28 cellular contexts compared by ENCODE assay signal in genomic region chr12:6065872-6066217, GRCh38. TPM values are rescaled to one million over a fixed set of nuclear protein-coding genes. Genes with fewer than 3 reads are reported as not detected.
A peak's percentile ranks its signal among the peaks of the same experiment; 100 is the strongest.
DNase-seq lines count a peak whose midpoint lies in the region; ATAC-seq, FAIRE-seq and TF ChIP-seq lines count a peak whose summit lies in the region.
"Had no signal": no experiment of that assay in that cellular context is flagged by ENCODE, and none has a peak within 500 bp of the region (broad histone marks: within the 10 kb centered on the region; RNA-seq: fewer than 3 reads in every experiment).

No MANE protein-coding gene starts in this region.

- intact Hi-C loops in endothelial cell of umbilical vein (cut with micrococcal nuclease) (loop anchor here (2.0 kb wide), 2 partner anchors 27 to 213 kb away; no protein-coding TSS in a partner anchor), vagina (cut with DNase I) (loop anchor here (5.0 kb wide), 1 partner anchor 221 kb away; no protein-coding TSS in a partner anchor)

- H3K9me3 Mint-ChIP-seq in activated naive CD8-positive, alpha-beta T cell (ENCODE audit: low read depth), result no peaks in the 10 kb centered on the region
- H3K9me3 Mint-ChIP-seq in activated naive CD8-positive, alpha-beta T cell treated with anti-CD3 and anti-CD28 coated beads for 36 hours, result no peaks in the 10 kb centered on the region
- H3K9me3 Mint-ChIP-seq: activated T-cell treated with anti-CD3 and anti-CD28 coated beads, Interleukin-2, amount 50 U/mL, for 4 hours; CD4-positive, CD25-positive, alpha-beta regulatory T cell had no signal

- peaks cover 21% of the 10 kb centered on the region for H3K4me1 Mint-ChIP-seq in activated naive CD8-positive, alpha-beta T cell (ENCODE audit: low read depth)
- H3K4me1 Mint-ChIP-seq in activated naive CD8-positive, alpha-beta T cell treated with anti-CD3 and anti-CD28 coated beads for 36 hours, result peaks cover 15% of the 10 kb centered on the region

- ATAC-seq in GM19395 (IDR thresholded peaks at IDR 0.05; ENCODE audit: unreplicated experiment), result no peak
- ATAC-seq: activated T-cell treated with anti-CD3 and anti-CD28 coated beads, Interleukin-2, amount 50 U/mL, for 4 hours; left lobe of liver; right lobe of liver had no signal

- WGBS in mesendoderm (ENCODE audit: extremely low coverage, insufficient coverage, low lambda C conversion rate), result no CpG with 5 or more reads among the region's 5 CpGs

- H3K27ac Mint-ChIP-seq in activated naive CD8-positive, alpha-beta T cell, result peak overlapping the region; percentile 16
- no peak overlapping the region for H3K27ac Mint-ChIP-seq in activated naive CD8-positive, alpha-beta T cell treated with anti-CD3 and anti-CD28 coated beads for 36 hours
- H3K27ac Mint-ChIP-seq: CD4-positive, CD25-positive, alpha-beta regulatory T cell had no signal

- no peak overlapping the region for H2BK5ac ChIP-seq in mesendoderm (ENCODE audit: low read length)

- H3K27me3 Mint-ChIP-seq in activated naive CD8-positive, alpha-beta T cell, result peaks cover 3% of the 10 kb centered on the region
- peaks cover 8% of the 10 kb centered on the region for H3K27me3 Mint-ChIP-seq in activated naive CD8-positive, alpha-beta T cell treated with anti-CD3 and anti-CD28 coated beads for 36 hours

- DNase-seq in activated naive CD8-positive, alpha-beta T cell treated with anti-CD3 and anti-CD28 coated beads for 36 hours, result no peak
- DNase-seq in endothelial cell of umbilical vein (ENCODE audit: low read depth, low spot score) (no peak), mesendoderm (no peak), vagina (ENCODE audit: extremely low spot score in 2 of 2) (no peak), erythroblast (lab: John Stamatoyannopoulos, UW) (no peak), SK-N-DZ (ENCODE audit: low spot score) (no peak)
- DNase-seq: activated CD4-positive, CD25-positive, alpha-beta regulatory T cell; activated naive CD4-positive, alpha-beta T cell; activated T-cell treated with anti-CD3 and anti-CD28 coated beads, Interleukin-2, amount 50 U/mL, for 4 hours; adrenal gland; Calu3; CD4-positive, CD25-positive, alpha-beta regulatory T cell; DMS79 treated with DMSO at 0.1 percent for 48 hours; GOT3; NCI-H1048; RPMI8226; stimulated activated CD4-positive, alpha-beta T cell treated with anti-CD3 and anti-CD28 coated beads, Interleukin-4, amount 100 ng/mL, for 24 hours; thyroid gland had no signal

- H3K9me3 ChIP-seq in endothelial cell of umbilical vein (replicated peaks; ENCODE audit: control insufficient read depth, insufficient read depth, low read length) (no peaks in the 10 kb centered on the region), vagina (no peaks in the 10 kb centered on the region)
- H3K9me3 ChIP-seq: adrenal gland, neutrophil, right lobe of liver, SJSA1, thyroid gland had no signal

- no peak for TF ChIP-seq CTCF in endothelial cell of umbilical vein (IDR thresholded peaks at IDR 0.05; ENCODE audit: extremely low read depth in 1 of 2, insufficient read depth in 1 of 2, low read depth in 1 of 2, low read length in 2 of 2)
- no peak for TF ChIP-seq CTCF in vagina (IDR thresholded peaks at IDR 0.05)

- TF ChIP-seq POLR2A in endothelial cell of umbilical vein (IDR thresholded peaks at IDR 0.05; ENCODE audit: low read depth, low read length) (no peak), vagina (IDR thresholded peaks at IDR 0.05) (no peak), erythroblast (IDR thresholded peaks at IDR 0.05; ENCODE audit: low read length) (no peak)

- H2AK5ac ChIP-seq in mesendoderm (ENCODE audit: low read length), result no peak overlapping the region

- H3K79me1 ChIP-seq in mesendoderm (ENCODE audit: low read length), result no peaks in the 10 kb centered on the region

- H3K4me3 ChIP-seq in endothelial cell of umbilical vein (replicated peaks in 1 of 3; ENCODE audit: insufficient read depth in 1 of 3, low read depth in 1 of 3, low read length in 3 of 3) (no peak overlapping the region), mesendoderm (ENCODE audit: low read length) (no peak overlapping the region), vagina (no peak overlapping the region)
- H3K4me3 ChIP-seq: adrenal gland, right lobe of liver, SJSA1, thyroid gland had no signal

- H3K36me3 Mint-ChIP-seq in activated naive CD8-positive, alpha-beta T cell, result no peaks in the 10 kb centered on the region
- no peaks in the 10 kb centered on the region for H3K36me3 Mint-ChIP-seq in activated naive CD8-positive, alpha-beta T cell treated with anti-CD3 and anti-CD28 coated beads for 36 hours
- H3K36me3 Mint-ChIP-seq: CD4-positive, CD25-positive, alpha-beta regulatory T cell had no signal

- no peak overlapping the region for H2AFZ ChIP-seq in endothelial cell of umbilical vein (ENCODE audit: low read depth, low read length)

- no TSS peak for BruUV-seq in endothelial cell of umbilical vein (replicated peaks; lab: Mats Ljungman, UMichigan)

- no peak overlapping the region for H4K5ac ChIP-seq in mesendoderm (ENCODE audit: low read length)

- peaks cover 19% of the 10 kb centered on the region for H3K79me2 ChIP-seq in endothelial cell of umbilical vein (ENCODE audit: control insufficient read depth, insufficient read depth, low read length)
- H3K79me2 ChIP-seq in mesendoderm (ENCODE audit: control insufficient read depth, insufficient read depth, low read length), result no peaks in the 10 kb centered on the region

- H3K23ac ChIP-seq in mesendoderm (ENCODE audit: low read length), result peak overlapping the region; percentile 59

- H4K8ac ChIP-seq in mesendoderm (ENCODE audit: low read depth, low read length), result no peak overlapping the region

- H3K9ac ChIP-seq in endothelial cell of umbilical vein (replicated peaks; ENCODE audit: extremely low read depth, insufficient read depth, low read length) (no peak overlapping the region), mesendoderm (ENCODE audit: low read length) (no peak overlapping the region)

- CTCF ChIA-PET in endothelial cell of umbilical vein (lab: Charles Lee), result interaction anchor here (0.9 to 1.7 kb wide), 5 partner anchors 10 to 219 kb away, joined by 3 to 7 read pairs (median 3); no protein-coding TSS in a partner anchor

- no peak overlapping the region for H3K4me3 Mint-ChIP-seq in activated naive CD8-positive, alpha-beta T cell
- no peak overlapping the region for H3K4me3 Mint-ChIP-seq in activated naive CD8-positive, alpha-beta T cell treated with anti-CD3 and anti-CD28 coated beads for 36 hours
- H3K4me3 Mint-ChIP-seq: activated T-cell treated with anti-CD3 and anti-CD28 coated beads, Interleukin-2, amount 50 U/mL, for 4 hours; CD4-positive, CD25-positive, alpha-beta regulatory T cell had no signal

- H3K27me3 ChIP-seq in endothelial cell of umbilical vein (ENCODE audit: control insufficient read depth in 2 of 2, insufficient read depth in 2 of 2, low read length in 2 of 2) (no peaks in the 10 kb centered on the region), mesendoderm (ENCODE audit: insufficient read depth, low read length, poor library complexity) (no peaks in the 10 kb centered on the region), vagina (no peaks in the 10 kb centered on the region)
- H3K27me3 ChIP-seq: adrenal gland, right lobe of liver, SJSA1, thyroid gland had no signal

- no peak overlapping the region for H2BK15ac ChIP-seq in mesendoderm (replicated peaks; ENCODE audit: low read depth)

- no peak overlapping the region for H3K4ac ChIP-seq in mesendoderm (ENCODE audit: low read depth, low read length)

- H3K18ac ChIP-seq in mesendoderm (ENCODE audit: low read length), result no peak overlapping the region

- no peaks in the 10 kb centered on the region for H3K9me1 ChIP-seq in endothelial cell of umbilical vein (replicated peaks; ENCODE audit: control insufficient read depth, extremely low read depth, insufficient read depth, low read length)

- H3K36me3 ChIP-seq in endothelial cell of umbilical vein (ENCODE audit: control insufficient read depth in 2 of 2, extremely low read depth in 1 of 2, insufficient read depth in 2 of 2, low read length in 2 of 2) (peaks cover 60 to 77% of the 10 kb centered on the region in 2 experiments), mesendoderm (ENCODE audit: control insufficient read depth, insufficient read depth, low read length) (no peaks in the 10 kb centered on the region), vagina (no peaks in the 10 kb centered on the region)
- H3K36me3 ChIP-seq: adrenal gland, neutrophil, right lobe of liver, SJSA1, thyroid gland had no signal

- H3K56ac ChIP-seq in mesendoderm (ENCODE audit: low read length), result peak overlapping the region; percentile 17

- dilution Hi-C loops in endothelial cell of umbilical vein (cut with MboI; ENCODE audit: extremely low pct_ligation_motif_present, low sequenced_read_pairs), result no loop called here

- no peak overlapping the region for H2BK120ac ChIP-seq in mesendoderm (ENCODE audit: low read depth, low read length)

- POLR2A ChIA-PET in endothelial cell of umbilical vein (lab: Charles Lee), result interaction anchor here (0.5 to 1.6 kb wide), 2 partner anchors 28 to 105 kb away, joined by 4 to 6 read pairs; no protein-coding TSS in a partner anchor

- H3K27ac ChIP-seq in endothelial cell of umbilical vein (ENCODE audit: insufficient read depth, low read depth, low read length) (peak overlapping the region; percentile 75), mesendoderm (ENCODE audit: low read depth, low read length) (no peak overlapping the region), vagina (peak overlapping the region; percentile 52)
- H3K27ac ChIP-seq: 22Rv1, neutrophil, SJSA1, thyroid gland had no signal

- H3K4me1 ChIP-seq in endothelial cell of umbilical vein (ENCODE audit: control insufficient read depth, extremely low read depth, insufficient read depth, low read length) (peaks cover 39% of the 10 kb centered on the region), mesendoderm (ENCODE audit: control insufficient read depth, low read depth, low read length) (no peaks in the 10 kb centered on the region), vagina (peaks cover 68% of the 10 kb centered on the region)
- H3K4me1 ChIP-seq: adrenal gland had no signal

- no peak for FAIRE-seq in endothelial cell of umbilical vein (lab: Jason Lieb, UNC)
- FAIRE-seq: islet of Langerhans had no signal

- no peaks in the 10 kb centered on the region for H4K20me1 ChIP-seq in endothelial cell of umbilical vein (replicated peaks; ENCODE audit: control insufficient read depth, extremely low read depth, insufficient read depth, low read length)

- H3K4me2 ChIP-seq in endothelial cell of umbilical vein (ENCODE audit: insufficient read depth, low read length) (no peak overlapping the region), mesendoderm (ENCODE audit: low read length) (no peak overlapping the region)

RNA-seq across cellular contexts. Expression of gene VWF, which starts 58.6 kb away (rescaled TPM):
- total RNA-seq in activated naive CD8-positive, alpha-beta T cell treated with anti-CD3 and anti-CD28 coated beads for 36 hours, result under 1 TPM; 0.24 to 0.25 TPM
- total RNA-seq in endothelial cell of umbilical vein (1,882 and 2,328 TPM in 2 replicates), vagina (334 TPM)
- polyA plus RNA-seq in endothelial cell of umbilical vein, result 1,041 and 1,132 TPM in 2 replicates
- 1,164 and 1,406 TPM in 2 replicates for polyA plus RNA-seq in endothelial cell of umbilical vein (2011; cell fraction: cytosol; rRNA removed)
- polyA plus RNA-seq in endothelial cell of umbilical vein (2011; cell fraction: nucleus; rRNA removed), result 1,241 and 1,484 TPM in 2 replicates
- 546 and 824 TPM in 2 replicates for polyA plus RNA-seq in endothelial cell of umbilical vein (2012)
- polyA minus RNA-seq in endothelial cell of umbilical vein, result 2,231 and 2,679 TPM in 2 replicates
- polyA minus RNA-seq in endothelial cell of umbilical vein (2011; cell fraction: cytosol; rRNA and poly(A)+ RNA removed), result not detected
- 1,538 and 1,756 TPM in 2 replicates for polyA minus RNA-seq in endothelial cell of umbilical vein (2011; cell fraction: nucleus; rRNA and poly(A)+ RNA removed)
- polyA plus RNA-seq in mesendoderm (2013, experiment 1 of 2), result 0.15 TPM
- polyA plus RNA-seq in mesendoderm (2013, experiment 2 of 2), result 0.15 TPM
- 0.16 and 0.23 TPM in 2 replicates for polyA plus RNA-seq in SK-N-DZ (2014; cell fraction: cytosol; rRNA removed)
- polyA plus RNA-seq in SK-N-DZ (2014; cell fraction: nucleus; rRNA removed), result 0.31 and 0.36 TPM in 2 replicates
- total RNA-seq: Calu3; HT1080; T-helper 1 cell treated with Interleukin-12 subunit alpha and Interleukin-12 subunit beta and Interleukin-4 antibody, amounts not matched to agents 30 ng/mL and 1 ng/mL, for 36 hours had no signal
- polyA plus RNA-seq: CD4-positive, CD25-positive, alpha-beta regulatory T cell had no signal

Comparison
In these comparisons a context has a peak if more than half of its experiments do, and no peak if none do; other contexts are left out.
1. RNA of gene VWF, which starts 58.6 kb away (total RNA-seq): 1,882 to 2,328 TPM in endothelial cell of umbilical vein and 334 TPM in vagina (single experiment); 0.24 to 0.25 TPM in activated naive CD8-positive, alpha-beta T cell treated with anti-CD3 and anti-CD28 coated beads for 36 hours; every median in the first group is over 100 times any median in the second.